Comparison of ENCODE assay signal across 25 cellular contexts in genomic region chr10:33556103-33556502, GRCh38.
"Had no signal": no experiment of that assay in that cellular context is flagged by ENCODE, and none has a peak within 500 bp of the region (broad histone marks: within the 10 kb centered on the region; RNA-seq: fewer than 3 reads in every experiment).

No MANE protein-coding gene starts in this region.

- H3K36me3 ChIP-seq: heart right ventricle, pancreas, prostate gland, right lobe of liver, tibial nerve, vagina had no signal

- H3K27ac Mint-ChIP-seq: naive thymus-derived CD8-positive, alpha-beta T cell; nephron; stimulated activated memory B cell treated with anti-CD40 and anti-IgM and Interleukin-4, amounts not matched to agents 10 μg/mL and 1 μg/mL and 100 μg/mL, for 72 hours; stimulated activated naive CD8-positive, alpha-beta T cell treated with anti-CD3 and anti-CD28 coated beads, Interleukin-15, amount 100 ng/mL, for 72 hours; type B pancreatic cell had no signal

- H3K9me3 ChIP-seq: heart right ventricle, mucosa of descending colon, pancreas, prostate gland, right lobe of liver, tibial nerve, vagina had no signal

- H3K36me3 Mint-ChIP-seq: naive thymus-derived CD8-positive, alpha-beta T cell; stimulated activated memory B cell treated with anti-CD40 and anti-IgM and Interleukin-4, amounts not matched to agents 10 μg/mL and 1 μg/mL and 100 μg/mL, for 72 hours; type B pancreatic cell had no signal

- H3K4me3 Mint-ChIP-seq: naive thymus-derived CD8-positive, alpha-beta T cell; nephron; stimulated activated memory B cell treated with anti-CD40 and anti-IgM and Interleukin-4, amounts not matched to agents 10 μg/mL and 1 μg/mL and 100 μg/mL, for 72 hours; stimulated activated naive CD8-positive, alpha-beta T cell treated with anti-CD3 and anti-CD28 coated beads, Interleukin-15, amount 100 ng/mL, for 72 hours; type B pancreatic cell had no signal

- H3K4me1 ChIP-seq: pancreas, prostate gland, right lobe of liver had no signal

- H3K9me3 Mint-ChIP-seq: nephron; stimulated activated memory B cell treated with anti-CD40 and anti-IgM and Interleukin-4, amounts not matched to agents 10 μg/mL and 1 μg/mL and 100 μg/mL, for 72 hours; stimulated activated naive CD8-positive, alpha-beta T cell treated with anti-CD3 and anti-CD28 coated beads, Interleukin-15, amount 100 ng/mL, for 72 hours; type B pancreatic cell had no signal

- H3K27me3 Mint-ChIP-seq: stimulated activated memory B cell treated with anti-CD40 and anti-IgM and Interleukin-4, amounts not matched to agents 10 μg/mL and 1 μg/mL and 100 μg/mL, for 72 hours had no signal

- H3K4me1 Mint-ChIP-seq: stimulated activated memory B cell treated with anti-CD40 and anti-IgM and Interleukin-4, amounts not matched to agents 10 μg/mL and 1 μg/mL and 100 μg/mL, for 72 hours had no signal

- H3K4me3 ChIP-seq: heart right ventricle, hepatocyte, lung, mucosa of descending colon, pancreas, prostate gland, right lobe of liver, smooth muscle cell, tibial nerve, vagina had no signal

- ATAC-seq: left lobe of liver; mucosa of descending colon; naive thymus-derived CD8-positive, alpha-beta T cell; pancreas; right lobe of liver; stimulated activated memory B cell treated with anti-CD40 and anti-IgM and Interleukin-4, amounts not matched to agents 10 μg/mL and 1 μg/mL and 100 μg/mL, for 72 hours; stimulated activated naive CD8-positive, alpha-beta T cell treated with anti-CD3 and anti-CD28 coated beads, Interleukin-15, amount 100 ng/mL, for 72 hours had no signal

- H3K27ac ChIP-seq: heart right ventricle, hepatocyte, pancreas, prostate gland, right lobe of liver, tibial nerve, vagina had no signal

- H3K27me3 ChIP-seq: hepatocyte, pancreas, right lobe of liver, tibial nerve, vagina had no signal

- DNase-seq: heart right ventricle; mesendoderm; midbrain; mucosa of descending colon; naive thymus-derived CD8-positive, alpha-beta T cell; nucleus accumbens; pancreas; right lobe of liver; stimulated activated CD4-positive, alpha-beta T cell treated with anti-CD3 and anti-CD28 coated beads, Interleukin-1b, Interleukin-23, amount 100 ng/mL, for 48 hours; stimulated activated CD4-positive, alpha-beta T cell treated with anti-CD3 and anti-CD28 coated beads, Interleukin-2, amount 100 ng/mL, for 48 hours; stimulated activated CD4-positive, alpha-beta T cell treated with anti-CD3 and anti-CD28 coated beads, Interleukin-4, amount 100 ng/mL, for 4 hours; stimulated activated CD8-positive, alpha-beta memory T cell treated with anti-CD3 and anti-CD28 coated beads, Interleukin-4, amount 100 ng/mL, for 48 hours; stimulated activated naive CD4-positive, alpha-beta T cell treated with Interleukin-2 at 50 U/mL for 16 hours; stimulated activated naive CD8-positive, alpha-beta T cell treated with anti-CD3 and anti-CD28 coated beads, Interleukin-15, amount 100 ng/mL, for 72 hours; substantia nigra had no signal
